1 cellular context compared by ENCODE assay signal in genomic region chr10:71347587-71348395, GRCh38.
A peak's percentile ranks its signal among the peaks of the same experiment; 100 is the strongest.
TF ChIP-seq lines count a peak whose summit lies in the region.

No MANE protein-coding gene starts in this region.

TF ChIP-seq in HepG2, 621 proteins besides CTCF, POLR2A, EP300 and RAD21 (continued from another document and continues in another):
- TF ChIP-seq TRAFD1 (CRISPR knock-in tag; IDR thresholded peaks at IDR 0.05; ENCODE audit: borderline replicate concordance) = 0 out of 2 replicates have a peak, but pooled peaks have one; percentile 23
- no peak for TF ChIP-seq ZNF296 (CRISPR knock-in tag; conservative IDR thresholded peaks at IDR 0.05)
- TF ChIP-seq FOXK1 (CRISPR knock-in tag; IDR thresholded peaks at IDR 0.05; ENCODE audit: borderline replicate concordance, low read depth) = 0 out of 2 replicates have a peak, but pooled peaks have one; percentile 32
- TF ChIP-seq, protein P1, sequence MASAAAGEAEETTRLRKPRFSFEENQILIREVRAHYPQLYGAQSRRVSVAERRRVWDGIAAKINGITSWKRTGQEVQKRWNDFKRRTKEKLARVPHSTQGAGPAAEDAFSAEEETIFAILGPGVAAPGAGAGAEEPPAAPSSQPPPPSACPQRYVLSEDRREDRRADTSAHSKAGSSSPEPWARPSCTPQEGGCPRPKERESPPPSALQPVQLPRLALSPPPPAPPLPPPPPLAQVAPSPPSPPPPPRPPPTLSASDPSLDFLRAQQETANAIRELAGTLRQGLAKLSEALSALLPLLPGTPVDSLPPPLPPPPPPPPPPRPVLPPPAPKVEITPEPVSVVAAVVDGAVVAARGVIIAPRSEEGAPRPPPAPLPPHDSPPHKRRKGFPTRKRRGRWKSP (CRISPR knock-in tag; IDR thresholded peaks at IDR 0.05) = no peak
- TF ChIP-seq ZNF224 (CRISPR knock-in tag; IDR thresholded peaks at IDR 0.05) = no peak
- no peak for TF ChIP-seq MAZ (IDR thresholded peaks at IDR 0.05; ENCODE audit: borderline replicate concordance, low read depth, low read length)
- TF ChIP-seq MAZ (CRISPR knock-in tag; IDR thresholded peaks at IDR 0.05; ENCODE audit: low read depth) = peak; percentile 81; the same call in 1 of the 2 replicates
- TF ChIP-seq ZNF768 (CRISPR knock-in tag; IDR thresholded peaks at IDR 0.05) = no peak; the same call in 1 of the 2 replicates
- TF ChIP-seq NR2C2 (CRISPR knock-in tag; IDR thresholded peaks at IDR 0.05; ENCODE audit: borderline replicate concordance) = peak; percentile 31; the same call in 1 of the 2 replicates
- peak; percentile 100 for TF ChIP-seq ZNF331 (CRISPR knock-in tag; IDR thresholded peaks at IDR 0.05)
- TF ChIP-seq HOXA7 (CRISPR knock-in tag; IDR thresholded peaks at IDR 0.05) = no peak
- peak; percentile 84; the same call in 1 of the 2 replicates for TF ChIP-seq DMAP1 (CRISPR knock-in tag; IDR thresholded peaks at IDR 0.05)
- peak; percentile 84 for TF ChIP-seq IRF2 (CRISPR knock-in tag; IDR thresholded peaks at IDR 0.05)
- TF ChIP-seq KLF11 (CRISPR knock-in tag; IDR thresholded peaks at IDR 0.05) = no peak
- no peak for TF ChIP-seq ZNF235 (CRISPR knock-in tag; IDR thresholded peaks at IDR 0.05; ENCODE audit: borderline replicate concordance)
- no peak for TF ChIP-seq ZNF34 (CRISPR knock-in tag; IDR thresholded peaks at IDR 0.05; ENCODE audit: borderline replicate concordance)
- peak; percentile 56; the same call in 1 of the 2 replicates for TF ChIP-seq MEF2D (CRISPR knock-in tag; IDR thresholded peaks at IDR 0.05)
- no peak; the same call in 1 of the 2 replicates for TF ChIP-seq RXRA (CRISPR knock-in tag; IDR thresholded peaks at IDR 0.05)
- TF ChIP-seq ZZZ3 (CRISPR knock-in tag; IDR thresholded peaks at IDR 0.05; ENCODE audit: borderline replicate concordance) = no peak; the same call in 1 of the 2 replicates
- no peak for TF ChIP-seq ZNF841 (CRISPR knock-in tag; IDR thresholded peaks at IDR 0.05; ENCODE audit: borderline replicate concordance)
- TF ChIP-seq ZBTB1 (CRISPR knock-in tag; IDR thresholded peaks at IDR 0.05; ENCODE audit: borderline replicate concordance) = no peak
- TF ChIP-seq, protein P2, sequence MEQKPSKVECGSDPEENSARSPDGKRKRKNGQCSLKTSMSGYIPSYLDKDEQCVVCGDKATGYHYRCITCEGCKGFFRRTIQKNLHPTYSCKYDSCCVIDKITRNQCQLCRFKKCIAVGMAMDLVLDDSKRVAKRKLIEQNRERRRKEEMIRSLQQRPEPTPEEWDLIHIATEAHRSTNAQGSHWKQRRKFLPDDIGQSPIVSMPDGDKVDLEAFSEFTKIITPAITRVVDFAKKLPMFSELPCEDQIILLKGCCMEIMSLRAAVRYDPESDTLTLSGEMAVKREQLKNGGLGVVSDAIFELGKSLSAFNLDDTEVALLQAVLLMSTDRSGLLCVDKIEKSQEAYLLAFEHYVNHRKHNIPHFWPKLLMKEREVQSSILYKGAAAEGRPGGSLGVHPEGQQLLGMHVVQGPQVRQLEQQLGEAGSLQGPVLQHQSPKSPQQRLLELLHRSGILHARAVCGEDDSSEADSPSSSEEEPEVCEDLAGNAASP (CRISPR knock-in tag; IDR thresholded peaks at IDR 0.05; ENCODE audit: borderline replicate concordance) = peak; percentile 52; the same call in 1 of the 2 replicates
- TF ChIP-seq POGK (CRISPR knock-in tag; conservative IDR thresholded peaks at IDR 0.05) = peak; percentile 46
- 0 out of 2 replicates have a peak, but pooled peaks have one; percentile 42 for TF ChIP-seq MLXIP (CRISPR knock-in tag; IDR thresholded peaks at IDR 0.05; ENCODE audit: borderline replicate concordance)
- TF ChIP-seq PAX8 (CRISPR knock-in tag; IDR thresholded peaks at IDR 0.05; ENCODE audit: borderline replicate concordance) = 0 out of 2 replicates have a peak, but pooled peaks have one; percentile 65
- TF ChIP-seq ZNF710 (CRISPR knock-in tag; IDR thresholded peaks at IDR 0.05; ENCODE audit: borderline replicate concordance) = no peak
- no peak for TF ChIP-seq ZNF660 (CRISPR knock-in tag; IDR thresholded peaks at IDR 0.05; ENCODE audit: borderline replicate concordance, low read depth)
- no peak for TF ChIP-seq RNF219 (CRISPR knock-in tag; IDR thresholded peaks at IDR 0.05)
- 0 out of 2 replicates have a peak, but pooled peaks have one; percentile 64 for TF ChIP-seq MIER2 (CRISPR knock-in tag; IDR thresholded peaks at IDR 0.05)
- TF ChIP-seq ZNF790 (CRISPR knock-in tag; IDR thresholded peaks at IDR 0.05; ENCODE audit: borderline replicate concordance) = no peak
- TF ChIP-seq ZNF232 (CRISPR knock-in tag; IDR thresholded peaks at IDR 0.05; ENCODE audit: borderline replicate concordance) = peak; percentile 77; the same call in 1 of the 2 replicates
- no peak for TF ChIP-seq ATF4 (CRISPR knock-in tag; IDR thresholded peaks at IDR 0.05)
- peak; percentile 89 for TF ChIP-seq SALL2 (CRISPR knock-in tag; IDR thresholded peaks at IDR 0.05)
- TF ChIP-seq PHF8 (CRISPR knock-in tag; IDR thresholded peaks at IDR 0.05) = peak; percentile 63
- TF ChIP-seq ZNF740 (CRISPR knock-in tag; IDR thresholded peaks at IDR 0.05) = 0 out of 2 replicates have a peak, but pooled peaks have one; percentile 38
- TF ChIP-seq PHB2 (IDR thresholded peaks at IDR 0.05; ENCODE audit: partially characterized antibody) = no peak
- TF ChIP-seq CHCHD3 (CRISPR knock-in tag; IDR thresholded peaks at IDR 0.05) = peak; percentile 34; the same call in 1 of the 2 replicates
- TF ChIP-seq, protein P3, sequence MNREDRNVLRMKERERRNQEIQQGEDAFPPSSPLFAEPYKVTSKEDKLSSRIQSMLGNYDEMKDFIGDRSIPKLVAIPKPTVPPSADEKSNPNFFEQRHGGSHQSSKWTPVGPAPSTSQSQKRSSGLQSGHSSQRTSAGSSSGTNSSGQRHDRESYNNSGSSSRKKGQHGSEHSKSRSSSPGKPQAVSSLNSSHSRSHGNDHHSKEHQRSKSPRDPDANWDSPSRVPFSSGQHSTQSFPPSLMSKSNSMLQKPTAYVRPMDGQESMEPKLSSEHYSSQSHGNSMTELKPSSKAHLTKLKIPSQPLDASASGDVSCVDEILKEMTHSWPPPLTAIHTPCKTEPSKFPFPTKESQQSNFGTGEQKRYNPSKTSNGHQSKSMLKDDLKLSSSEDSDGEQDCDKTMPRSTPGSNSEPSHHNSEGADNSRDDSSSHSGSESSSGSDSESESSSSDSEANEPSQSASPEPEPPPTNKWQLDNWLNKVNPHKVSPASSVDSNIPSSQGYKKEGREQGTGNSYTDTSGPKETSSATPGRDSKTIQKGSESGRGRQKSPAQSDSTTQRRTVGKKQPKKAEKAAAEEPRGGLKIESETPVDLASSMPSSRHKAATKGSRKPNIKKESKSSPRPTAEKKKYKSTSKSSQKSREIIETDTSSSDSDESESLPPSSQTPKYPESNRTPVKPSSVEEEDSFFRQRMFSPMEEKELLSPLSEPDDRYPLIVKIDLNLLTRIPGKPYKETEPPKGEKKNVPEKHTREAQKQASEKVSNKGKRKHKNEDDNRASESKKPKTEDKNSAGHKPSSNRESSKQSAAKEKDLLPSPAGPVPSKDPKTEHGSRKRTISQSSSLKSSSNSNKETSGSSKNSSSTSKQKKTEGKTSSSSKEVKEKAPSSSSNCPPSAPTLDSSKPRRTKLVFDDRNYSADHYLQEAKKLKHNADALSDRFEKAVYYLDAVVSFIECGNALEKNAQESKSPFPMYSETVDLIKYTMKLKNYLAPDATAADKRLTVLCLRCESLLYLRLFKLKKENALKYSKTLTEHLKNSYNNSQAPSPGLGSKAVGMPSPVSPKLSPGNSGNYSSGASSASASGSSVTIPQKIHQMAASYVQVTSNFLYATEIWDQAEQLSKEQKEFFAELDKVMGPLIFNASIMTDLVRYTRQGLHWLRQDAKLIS (CRISPR knock-in tag; IDR thresholded peaks at IDR 0.05) = 0 out of 2 replicates have a peak, but pooled peaks have one; percentile 66
- 0 out of 2 replicates have a peak, but pooled peaks have one; percentile 3 for TF ChIP-seq CEBPB (IDR thresholded peaks at IDR 0.05; ENCODE audit: borderline replicate concordance, low read depth, low read length)
- no peak for TF ChIP-seq ZNF274 (CRISPR knock-in tag; IDR thresholded peaks at IDR 0.05)
- TF ChIP-seq DNMT3B (CRISPR knock-in tag; conservative IDR thresholded peaks at IDR 0.05) = no peak
- peak; percentile 58 for TF ChIP-seq KDM5B (CRISPR knock-in tag; IDR thresholded peaks at IDR 0.05; ENCODE audit: borderline replicate concordance)
- peak; percentile 60; the same call in 1 of the 2 replicates for TF ChIP-seq TAF1 (CRISPR knock-in tag; IDR thresholded peaks at IDR 0.05)
- no peak for TF ChIP-seq ZNF333 (CRISPR knock-in tag; IDR thresholded peaks at IDR 0.05; ENCODE audit: borderline replicate concordance)
- TF ChIP-seq MZF1 (CRISPR knock-in tag; IDR thresholded peaks at IDR 0.05; ENCODE audit: borderline replicate concordance) = no peak
